ENCODE assay signal across 8 cellular contexts in genomic region chr1:67431156-67431765, GRCh38. TPM values are rescaled to one million over a fixed set of nuclear protein-coding genes. Genes with fewer than 3 reads are reported as not detected.
DNase-seq lines count a peak whose midpoint lies in the region; ATAC-seq and TF ChIP-seq lines count a peak whose summit lies in the region.

No MANE protein-coding gene starts in this region.

- intact Hi-C loops in tibial artery (cut with DNase I; ENCODE audit: low total_unique reads): no loop called here

- TF ChIP-seq CTCF in liver (IDR thresholded peaks at IDR 0.05; ENCODE audit: low read depth, low read length, missing input control): no peak
- TF ChIP-seq CTCF in tibial artery (IDR thresholded peaks at IDR 0.05): no peak

- H3K27me3 ChIP-seq in liver (ENCODE audit: control insufficient read depth in 4 of 4, insufficient read depth in 4 of 4, low read length in 3 of 4) (no peaks in the 10 kb centered on the region), tibial artery (no peaks in the 10 kb centered on the region)

- peak overlapping the region; percentile 100 for H3K4me3 Mint-ChIP-seq in activated T-cell treated with anti-CD3 and anti-CD28 coated beads, Interleukin-2, amount 50 U/mL, for 4 hours
- peak overlapping the region; percentile 88 for H3K4me3 Mint-ChIP-seq in activated naive CD8-positive, alpha-beta T cell treated with anti-CD3 and anti-CD28 coated beads, Interleukin-2, amount 50 U/mL, for 24 hours

- peaks cover 35% of the 10 kb centered on the region for H3K4me1 Mint-ChIP-seq in activated T-cell treated with anti-CD3 and anti-CD28 coated beads, Interleukin-2, amount 50 U/mL, for 4 hours (ENCODE audit: low read depth)
- peaks cover 59% of the 10 kb centered on the region for H3K4me1 Mint-ChIP-seq in activated naive CD8-positive, alpha-beta T cell treated with anti-CD3 and anti-CD28 coated beads, Interleukin-2, amount 50 U/mL, for 24 hours

- H3K4me1 ChIP-seq in liver (ENCODE audit: control insufficient read depth in 4 of 4, insufficient read depth in 4 of 4, low read length in 3 of 4) (peaks cover 0 to 21% (median 7%) of the 10 kb centered on the region in 4 donors), tibial artery (peaks cover 0 to 50% (median 18%) of the 10 kb centered on the region in 4 donors)

- WGBS in liver: 11% methylated on average over 12 of the region's 12 CpGs

- peak overlapping the region; percentile 96 for H3K27ac Mint-ChIP-seq in activated naive CD8-positive, alpha-beta T cell treated with anti-CD3 and anti-CD28 coated beads, Interleukin-2, amount 50 U/mL, for 24 hours

- H3K9me3 Mint-ChIP-seq in activated T-cell treated with anti-CD3 and anti-CD28 coated beads, Interleukin-2, amount 50 U/mL, for 4 hours: no peaks in the 10 kb centered on the region
- H3K9me3 Mint-ChIP-seq in activated naive CD8-positive, alpha-beta T cell treated with anti-CD3 and anti-CD28 coated beads, Interleukin-2, amount 50 U/mL, for 24 hours: no peaks in the 10 kb centered on the region

- peaks cover 30% of the 10 kb centered on the region for H3K36me3 Mint-ChIP-seq in activated T-cell treated with anti-CD3 and anti-CD28 coated beads, Interleukin-2, amount 50 U/mL, for 4 hours (ENCODE audit: insufficient read depth)
- H3K36me3 Mint-ChIP-seq in activated naive CD8-positive, alpha-beta T cell treated with anti-CD3 and anti-CD28 coated beads, Interleukin-2, amount 50 U/mL, for 24 hours (ENCODE audit: low read depth): peaks cover 38% of the 10 kb centered on the region

- H3K4me3 ChIP-seq in liver (ENCODE audit: low read depth in 1 of 3, low read length in 3 of 3) (peak overlapping the region; percentile 77 to 92 (median 91)), tibial artery (peak overlapping the region; percentile 81 to 84)

- H3K9me3 ChIP-seq in liver (ENCODE audit: control insufficient read depth in 4 of 4, low read length in 3 of 4): no peaks in the 10 kb centered on the region
- H3K9me3 ChIP-seq in tibial artery: no peaks in the 10 kb centered on the region

- no peak for ATAC-seq in activated T-cell treated with anti-CD3 and anti-CD28 coated beads, Interleukin-2, amount 50 U/mL, for 4 hours
- no peak for ATAC-seq in activated naive CD8-positive, alpha-beta T cell treated with anti-CD3 and anti-CD28 coated beads, Interleukin-2, amount 50 U/mL, for 24 hours
- no peak for ATAC-seq in GM19397 (IDR thresholded peaks at IDR 0.05; ENCODE audit: unreplicated experiment)
- no peak for ATAC-seq in GM18517 (IDR thresholded peaks at IDR 0.05; ENCODE audit: unreplicated experiment)

- no peaks in the 10 kb centered on the region for H3K27me3 Mint-ChIP-seq in activated T-cell treated with anti-CD3 and anti-CD28 coated beads, Interleukin-2, amount 50 U/mL, for 4 hours (ENCODE audit: low read depth)
- no peaks in the 10 kb centered on the region for H3K27me3 Mint-ChIP-seq in activated naive CD8-positive, alpha-beta T cell treated with anti-CD3 and anti-CD28 coated beads, Interleukin-2, amount 50 U/mL, for 24 hours

- TF ChIP-seq RAD21 in liver (IDR thresholded peaks at IDR 0.05): no peak

- no peaks in the 10 kb centered on the region for H3K36me3 ChIP-seq in liver (ENCODE audit: control insufficient read depth in 4 of 4, insufficient read depth in 3 of 4, low read depth in 1 of 4, low read length in 3 of 4)
- H3K36me3 ChIP-seq in tibial artery: no peaks in the 10 kb centered on the region

- peak overlapping the region; percentile 77 to 84 for H3K9ac ChIP-seq in liver (ENCODE audit: low read depth in 1 of 2, low read length in 2 of 2)

- H3K27ac ChIP-seq in liver (ENCODE audit: low read depth in 1 of 2, low read length in 2 of 2): peak overlapping the region; percentile 95 to 98
- H3K27ac ChIP-seq in tibial artery: peak overlapping the region; percentile 94 to 98

- DNase-seq in activated T-cell treated with anti-CD3 and anti-CD28 coated beads, Interleukin-2, amount 50 U/mL, for 4 hours: no peak
- DNase-seq in activated T-cell treated with anti-CD3 and anti-CD28 coated beads for 4 hours (no peak), tibial artery (no peak), NCI-H2107 (lab: John Stamatoyannopoulos, UW) (no peak)
- no peak for DNase-seq in activated naive CD8-positive, alpha-beta T cell treated with anti-CD3 and anti-CD28 coated beads, Interleukin-2, amount 50 U/mL, for 24 hours

TF ChIP-seq in liver, 16 proteins besides CTCF, POLR2A, EP300 and RAD21:
- TF ChIP-seq NR2F2 (IDR thresholded peaks at IDR 0.05) (no peak), TAF1 (conservative IDR thresholded peaks at IDR 0.05) (peak; percentile 52), RXRA (IDR thresholded peaks at IDR 0.05) (no peak), EGR1 (IDR thresholded peaks at IDR 0.05; ENCODE audit: low read depth in 2 of 2) (no peak), FOXA1 (IDR thresholded peaks at IDR 0.05) (no peak)

RNA-seq across cellular contexts. Expression of gene SERBP1, which starts 1.1 kb away (rescaled TPM):
- 100 to 1,000 TPM; 753 to 907 (median 821) TPM for total RNA-seq in activated T-cell treated with anti-CD3 and anti-CD28 coated beads, Interleukin-2, amount 50 U/mL, for 4 hours
- total RNA-seq in liver: 100 to 1,000 TPM; 134 to 140 TPM
- polyA plus RNA-seq in liver: 10 to 100 TPM; 66.6 to 99.1 TPM

Comparison
In these comparisons a context has a peak if more than half of its experiments do, and no peak if none do; other contexts are left out.
1. RNA of gene SERBP1, which starts 1.1 kb away (total RNA-seq): 753 to 907 TPM in activated T-cell treated with anti-CD3 and anti-CD28 coated beads, Interleukin-2, amount 50 U/mL, for 4 hours; 134 to 140 TPM in liver; every median in the first group is over 4 times any median in the second.